ENCODE assay signal across 10 cellular contexts in the genomic region with DNA sequence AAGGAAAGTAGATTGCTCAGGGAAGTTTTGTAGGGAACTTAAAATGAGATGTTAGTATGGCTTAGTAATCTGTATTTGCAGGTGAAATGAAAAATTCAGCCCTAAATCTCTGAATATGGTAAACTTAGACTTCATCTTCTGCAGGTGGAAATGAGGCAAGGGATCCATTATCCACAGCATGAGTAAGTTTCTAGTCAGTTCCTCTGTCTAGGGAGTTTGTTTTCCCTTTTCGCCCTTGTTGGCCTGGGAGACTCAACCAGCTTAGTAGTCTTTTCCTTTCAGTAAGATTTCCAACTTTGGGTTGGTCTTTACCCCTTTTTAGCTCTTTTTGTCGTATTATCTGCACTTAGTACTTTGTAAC.
DNase-seq lines count a peak whose midpoint lies in the region; ATAC-seq and TF ChIP-seq lines count a peak whose summit lies in the region.
"Had no signal": no experiment of that assay in that cellular context is flagged by ENCODE, and none has a peak within 500 bp of the region (broad histone marks: within the 10 kb centered on the region; RNA-seq: fewer than 3 reads in every experiment).

No MANE protein-coding gene starts in this region.

- intact Hi-C loops in natural killer cell (cut with micrococcal nuclease) (no loop called here), posterior vena cava (cut with DNase I) (no loop called here)

- peaks cover 4% of the 10 kb centered on the region for H3K36me3 ChIP-seq in osteoblast (ENCODE audit: insufficient read depth, low read length)
- no peaks in the 10 kb centered on the region for H3K36me3 ChIP-seq in HAP-1 (replicated peaks)

- peaks cover 64% of the 10 kb centered on the region for H3K79me2 ChIP-seq in osteoblast (ENCODE audit: insufficient read depth, low read length)

- peak overlapping the region; percentile 42 for H3K4me2 ChIP-seq in osteoblast (ENCODE audit: insufficient read depth, low read length)

- H3K9me3 Mint-ChIP-seq in natural killer cell = no peaks in the 10 kb centered on the region

- H3K4me3 ChIP-seq in osteoblast (ENCODE audit: insufficient read depth, low read length) (no peak overlapping the region), HAP-1 (no peak overlapping the region)

- no peaks in the 10 kb centered on the region for H3K27me3 ChIP-seq in osteoblast (ENCODE audit: insufficient read depth, low read length)
- H3K27me3 ChIP-seq in HAP-1 (ENCODE audit: low read depth) = no peaks in the 10 kb centered on the region

- no peak overlapping the region for H3K27ac Mint-ChIP-seq in natural killer cell

- peak overlapping the region; percentile 35 for H2AFZ ChIP-seq in osteoblast (ENCODE audit: low read length)

- peak; percentile 23 for ATAC-seq in GM19324 (IDR thresholded peaks at IDR 0.05; ENCODE audit: low FRiP score, unreplicated experiment)
- peak; percentile 22 for ATAC-seq in HG02571 (IDR thresholded peaks at IDR 0.05; ENCODE audit: unreplicated experiment)
- ATAC-seq in HG03558 (IDR thresholded peaks at IDR 0.05; ENCODE audit: extremely low read depth, unreplicated experiment) = peak; percentile 2
- ATAC-seq in natural killer cell = no peak

- peak overlapping the region; percentile 15 for H3K27ac ChIP-seq in osteoblast (ENCODE audit: low read depth, low read length)

- TF ChIP-seq CTCF in osteoblast (IDR thresholded peaks at IDR 0.05; ENCODE audit: extremely low read depth, low read depth, low read length) (no peak), natural killer cell (IDR thresholded peaks at IDR 0.05) (no peak)

- DNase-seq in osteoblast (ENCODE audit: insufficient read length, low spot score, missing footprints) = no peak
- DNase-seq in HAP-1 (ENCODE audit: low spot score in 2 of 2) = no peak
- DNase-seq in natural killer cell = no peak
- DNase-seq in posterior vena cava (ENCODE audit: low spot score) = no peak
- DNase-seq: activated T-cell treated with anti-CD3 and anti-CD28 coated beads, Interleukin-2, amount 50 U/mL, for 1 hour; NCI-H187; stimulated activated naive CD4-positive, alpha-beta T cell had no signal

- no peaks in the 10 kb centered on the region for H4K20me1 ChIP-seq in osteoblast (ENCODE audit: insufficient read depth, low read length)

- H3K36me3 Mint-ChIP-seq in natural killer cell = no peaks in the 10 kb centered on the region

- H3K4me3 Mint-ChIP-seq in natural killer cell = no peak overlapping the region

- H3K9me3 ChIP-seq in osteoblast (ENCODE audit: low read depth, low read length) (no peaks in the 10 kb centered on the region), HAP-1 (no peaks in the 10 kb centered on the region)

- H3K4me1 ChIP-seq in osteoblast (ENCODE audit: insufficient read depth, low read length) (peaks cover 19% of the 10 kb centered on the region), HAP-1 (peaks cover 5% of the 10 kb centered on the region; the same call in 1 of the 2 replicates)

- no peaks in the 10 kb centered on the region for H3K27me3 Mint-ChIP-seq in natural killer cell (ENCODE audit: low read depth in 2 of 2)

- in situ Hi-C loops in HAP-1 (cut with MboI; ENCODE audit: low sequenced_read_pairs) = no loop called here

- peaks cover 6 to 16% of the 10 kb centered on the region in 2 donors for H3K4me1 Mint-ChIP-seq in natural killer cell

Comparison
In these comparisons a context has a peak if more than half of its experiments do, and no peak if none do; other contexts are left out.
1. ATAC-seq: peak in GM19324 (single experiment), HG02571 (single experiment) and HG03558 (single experiment); none in natural killer cell (0 of 3).